ENCODE assay signal across 12 cellular contexts in the genomic region with DNA sequence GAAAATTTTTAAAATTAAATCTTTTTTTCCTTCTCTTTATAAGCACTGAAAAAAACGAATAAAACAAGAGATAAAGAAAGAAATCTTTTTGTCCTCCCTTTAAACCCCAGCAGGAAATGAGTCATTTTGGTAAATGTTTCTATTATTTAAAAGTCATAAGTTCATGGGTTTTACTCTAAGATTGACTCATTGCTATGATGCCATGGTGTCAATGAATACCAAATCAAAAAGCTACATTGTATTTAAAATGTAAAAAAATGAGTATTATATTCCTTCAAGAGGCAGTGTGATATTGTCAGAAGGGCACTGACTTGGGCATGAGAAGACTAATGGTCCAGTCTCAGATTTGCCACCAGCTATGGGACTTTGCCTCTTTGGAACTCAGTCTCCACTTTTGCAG.
DNase-seq lines count a peak whose midpoint lies in the region; ATAC-seq and TF ChIP-seq lines count a peak whose summit lies in the region.
"Had no signal": no experiment of that assay in that cellular context is flagged by ENCODE, and none has a peak within 500 bp of the region (broad histone marks: within the 10 kb centered on the region; RNA-seq: fewer than 3 reads in every experiment).

No MANE protein-coding gene starts in this region.

- H3K36me3 Mint-ChIP-seq in naive thymus-derived CD8-positive, alpha-beta T cell = no peaks in the 10 kb centered on the region

- no peak overlapping the region for H2AFZ ChIP-seq in GM23248

- H3K4me1 ChIP-seq in GM23248 (ENCODE audit: insufficient read depth) (no peaks in the 10 kb centered on the region), uterus (no peaks in the 10 kb centered on the region), ovary (ENCODE audit: insufficient read depth) (no peaks in the 10 kb centered on the region)
- H3K4me1 ChIP-seq: psoas muscle had no signal

- ATAC-seq in GM18858 (IDR thresholded peaks at IDR 0.05; ENCODE audit: unreplicated experiment) (peak; percentile 87), HG03469 (IDR thresholded peaks at IDR 0.05; ENCODE audit: unreplicated experiment) (peak; percentile 87)
- no peak for ATAC-seq in naive thymus-derived CD8-positive, alpha-beta T cell
- ATAC-seq: left cardiac atrium, psoas muscle had no signal

- no peak overlapping the region for H3K4me3 ChIP-seq in GM23248
- no peak overlapping the region for H3K4me3 ChIP-seq in fibroblast of mammary gland (ENCODE audit: control insufficient read depth, low read depth, low read length)
- H3K4me3 ChIP-seq in uterus = no peak overlapping the region
- H3K4me3 ChIP-seq in ovary = no peak overlapping the region
- H3K4me3 ChIP-seq: psoas muscle, SK-N-MC had no signal

- DNase-seq in GM23248 (peak; percentile 33), fibroblast of mammary gland (ENCODE audit: low read depth) (peak; percentile 71), uterus (no peak), ovary (no peak)
- DNase-seq in naive thymus-derived CD8-positive, alpha-beta T cell = no peak
- no peak for DNase-seq in central memory CD4-positive, alpha-beta T cell
- DNase-seq: DMS153, left cardiac atrium, psoas muscle had no signal

- TF ChIP-seq EP300 in ovary (IDR thresholded peaks at IDR 0.05) = no peak

- no peak overlapping the region for H3K4me2 ChIP-seq in GM23248 (ENCODE audit: unreplicated experiment)

- peaks cover 0 to 2% (median 0%) of the 10 kb centered on the region in 9 donors for H3K9me3 Mint-ChIP-seq in naive thymus-derived CD8-positive, alpha-beta T cell

- H4K20me1 ChIP-seq in GM23248 (ENCODE audit: insufficient read depth) = no peaks in the 10 kb centered on the region

- H3K9me3 ChIP-seq in GM23248 (ENCODE audit: low read depth) (no peaks in the 10 kb centered on the region), uterus (no peaks in the 10 kb centered on the region), ovary (no peaks in the 10 kb centered on the region)
- H3K9me3 ChIP-seq: psoas muscle had no signal

- peaks cover 0 to 10% (median 2%) of the 10 kb centered on the region in 5 donors for H3K27me3 Mint-ChIP-seq in naive thymus-derived CD8-positive, alpha-beta T cell

- no peak overlapping the region for H3K27ac Mint-ChIP-seq in naive thymus-derived CD8-positive, alpha-beta T cell

- H3K9ac ChIP-seq in GM23248 = no peak overlapping the region

- no peaks in the 10 kb centered on the region for H3K9me2 ChIP-seq in GM23248 (ENCODE audit: insufficient read depth)

- POLR2A ChIA-PET in naive thymus-derived CD8-positive, alpha-beta T cell (lab: Charles Lee) = no interaction called here

- no peaks in the 10 kb centered on the region for H3F3A ChIP-seq in GM23248 (ENCODE audit: insufficient read depth)

- TF ChIP-seq POLR2A in uterus (IDR thresholded peaks at IDR 0.05) (no peak), ovary (IDR thresholded peaks at IDR 0.05) (no peak)

- in situ Hi-C loops in GM23248 (cut with MboI) = no loop called here

- no peak for TF ChIP-seq CTCF in fibroblast of mammary gland (conservative IDR thresholded peaks at IDR 0.05; ENCODE audit: control insufficient read depth, insufficient read depth, low read depth, low read length)
- no peak for TF ChIP-seq CTCF in uterus (IDR thresholded peaks at IDR 0.05)
- TF ChIP-seq CTCF in ovary (IDR thresholded peaks at IDR 0.05) = no peak

- H3K4me1 Mint-ChIP-seq in naive thymus-derived CD8-positive, alpha-beta T cell = no peaks in the 10 kb centered on the region

- H3K36me3 ChIP-seq in GM23248 (ENCODE audit: low read depth) (no peaks in the 10 kb centered on the region), uterus (no peaks in the 10 kb centered on the region), ovary (no peaks in the 10 kb centered on the region)

- no peaks in the 10 kb centered on the region for H3K27me3 ChIP-seq in GM23248 (replicated peaks; ENCODE audit: insufficient read depth)
- H3K27me3 ChIP-seq in uterus = no peaks in the 10 kb centered on the region
- H3K27me3 ChIP-seq in ovary = no peaks in the 10 kb centered on the region

- intact Hi-C loops in uterus (cut with DNase I; ENCODE audit: low total_unique reads) (no loop called here), ovary (cut with DNase I) (no loop called here)

- H3K27ac ChIP-seq in GM23248 (no peak overlapping the region), uterus (no peak overlapping the region), ovary (no peak overlapping the region)
- H3K27ac ChIP-seq: psoas muscle, SK-N-MC had no signal

- no peaks in the 10 kb centered on the region for H3K79me2 ChIP-seq in GM23248 (ENCODE audit: insufficient read depth)

- 13 to 16% methylated on average over 1 of the region's 1 CpG for whole genome bisulfite sequencing in GM23248 (ENCODE audit: low coverage in 1 of 2, low lambda C conversion rate in 2 of 2, missing lambda C conversion rate in 2 of 2), 2 experiments
- 0 to 13% (median 0%) methylated on average over 1 of the region's 1 CpG for WGBS in ovary, 3 donors

- H3K4me3 Mint-ChIP-seq in naive thymus-derived CD8-positive, alpha-beta T cell = no peak overlapping the region

Comparison
In these comparisons a context has a peak if more than half of its experiments do, and no peak if none do; other contexts are left out.
1. ATAC-seq: peak in GM18858 (single experiment) and HG03469 (single experiment); none in naive thymus-derived CD8-positive, alpha-beta T cell (0 of 2).
2. DNase-seq: peak in GM23248 (single experiment) and fibroblast of mammary gland (single experiment); none in naive thymus-derived CD8-positive, alpha-beta T cell (0 of 10), uterus (0 of 2), ovary (0 of 5) and central memory CD4-positive, alpha-beta T cell (single experiment).